ENCODE assay signal across 24 cellular contexts in genomic region chr7:8620169-8620568, GRCh38.
A peak's percentile ranks its signal among the peaks of the same experiment; 100 is the strongest.
DNase-seq lines count a peak whose midpoint lies in the region; ATAC-seq, FAIRE-seq and TF ChIP-seq lines count a peak whose summit lies in the region.
"Had no signal": no experiment of that assay in that cellular context is flagged by ENCODE, and none has a peak within 500 bp of the region (broad histone marks: within the 10 kb centered on the region; RNA-seq: fewer than 3 reads in every experiment).

No MANE protein-coding gene starts in this region.

- H2AK5ac ChIP-seq in H1 (ENCODE audit: low read depth, low read length): no peak overlapping the region; the same call in 1 of the 2 replicates

- peak overlapping the region; percentile 86 for H2BK120ac ChIP-seq in H1 (replicated peaks; ENCODE audit: low read depth, low read length)

- H3K4me2 ChIP-seq in H1 (ENCODE audit: insufficient read depth in 1 of 2, low read depth in 2 of 2, low read length in 2 of 2): no peak overlapping the region
- H3K4me2 ChIP-seq: BLaER1 had no signal

- no peak overlapping the region for H4K91ac ChIP-seq in H1 (replicated peaks; ENCODE audit: insufficient read length, low read length)

- no peak overlapping the region for H3K56ac ChIP-seq in H1 (replicated peaks; ENCODE audit: insufficient read length, low read depth, low read length)

- no peak for FAIRE-seq in H1 (lab: Jason Lieb, UNC)
- FAIRE-seq: A204.1, G401.6, GM12878, GM18507 had no signal

- DNase-seq in cardiac muscle cell (ENCODE audit: low read depth in 1 of 2, low spot score in 1 of 2): no peak
- DNase-seq in cardiac septum (ENCODE audit: low spot score): no peak
- peak; percentile 43 for DNase-seq in NCI-H2227 treated with DMSO at 0.1 percent for 48 hours (lab: John Stamatoyannopoulos, UW)
- no peak for DNase-seq in H1 (ENCODE audit: low read depth in 1 of 2, low spot score in 2 of 2)
- DNase-seq in GM03348 (ENCODE audit: low spot score): no peak
- DNase-seq in NCI-H2081 treated with DMSO at 0.1 percent for 48 hours (lab: John Stamatoyannopoulos, UW): no peak
- DNase-seq in spleen: no peak
- DNase-seq: Caco-2; CD4-positive, CD25-positive, alpha-beta regulatory T cell; CD8-positive, alpha-beta T cell; DMS153; DND-41; GOT3; H7 had no signal

- TF ChIP-seq POLR2A in H1 (IDR thresholded peaks at IDR 0.05; ENCODE audit: control extremely low read depth in 1 of 2, low read depth in 2 of 2, low read length in 2 of 2) (no peak), spleen (IDR thresholded peaks at IDR 0.05) (no peak)

- POLR2A ChIA-PET in H1 (lab: Charles Lee; ENCODE audit: partially characterized antibody): no interaction called here

- H3K9me3 ChIP-seq in cardiac muscle cell (ENCODE audit: low read depth): no peaks in the 10 kb centered on the region
- no peaks in the 10 kb centered on the region for H3K9me3 ChIP-seq in H1 (ENCODE audit: insufficient read depth in 2 of 2, low read depth in 1 of 2, low read length in 1 of 2)
- H3K9me3 ChIP-seq in spleen: no peaks in the 10 kb centered on the region
- H3K9me3 ChIP-seq: BLaER1, Caco-2 had no signal

- no peak overlapping the region for H4K5ac ChIP-seq in H1 (ENCODE audit: insufficient read length, low read depth, low read length)

- H3K4ac ChIP-seq in H1 (replicated peaks; ENCODE audit: insufficient read length, low read depth, low read length): no peak overlapping the region

- H3K4me1 Mint-ChIP-seq in stimulated activated memory B cell treated with anti-CD40 and anti-IgM and Interleukin-4, amounts not matched to agents 10 μg/mL and 1 μg/mL and 100 μg/mL, for 72 hours: no peaks in the 10 kb centered on the region
- H3K4me1 Mint-ChIP-seq: B cell; CD4-positive, CD25-positive, alpha-beta regulatory T cell had no signal

- no peak overlapping the region for H2BK15ac ChIP-seq in H1 (ENCODE audit: low read length)

- H3K18ac ChIP-seq in H1 (ENCODE audit: extremely low read depth, low read length): no peak overlapping the region; the same call in 1 of the 2 replicates

- H3K27ac Mint-ChIP-seq in stimulated activated memory B cell treated with anti-CD40 and anti-IgM and Interleukin-4, amounts not matched to agents 10 μg/mL and 1 μg/mL and 100 μg/mL, for 72 hours: no peak overlapping the region
- H3K27ac Mint-ChIP-seq: B cell; CD4-positive, CD25-positive, alpha-beta regulatory T cell; CD8-positive, alpha-beta T cell had no signal

- H3K27me3 ChIP-seq in cardiac muscle cell (no peaks in the 10 kb centered on the region), H1 (replicated peaks in 1 of 4; ENCODE audit: control insufficient read depth in 3 of 4, extremely low read depth in 1 of 4, insufficient read depth in 3 of 4, low read length in 3 of 4) (no peaks in the 10 kb centered on the region), spleen (replicated peaks in 1 of 7) (no peaks in the 10 kb centered on the region)
- H3K27me3 ChIP-seq: BLaER1 had no signal

- no peaks in the 10 kb centered on the region for H3K36me3 ChIP-seq in cardiac muscle cell
- H3K36me3 ChIP-seq in H1 (ENCODE audit: control insufficient read depth in 2 of 4, insufficient read depth in 4 of 4, low read length in 3 of 4): no peaks in the 10 kb centered on the region
- H3K36me3 ChIP-seq in spleen: no peaks in the 10 kb centered on the region
- H3K36me3 ChIP-seq: BLaER1 had no signal

- peak; percentile 20 for ATAC-seq in stimulated activated memory B cell treated with anti-CD40 and anti-IgM and Interleukin-4, amounts not matched to agents 10 μg/mL and 1 μg/mL and 100 μg/mL, for 72 hours
- ATAC-seq: CD8-positive, alpha-beta T cell; GM12878; HCT116 had no signal

- H3K9ac ChIP-seq in H1 (replicated peaks in 1 of 4; ENCODE audit: extremely low read depth in 1 of 4, low read depth in 3 of 4, low read length in 3 of 4): no peak overlapping the region
- H3K9ac ChIP-seq: BLaER1 had no signal

- H3K9me3 Mint-ChIP-seq in stimulated activated memory B cell treated with anti-CD40 and anti-IgM and Interleukin-4, amounts not matched to agents 10 μg/mL and 1 μg/mL and 100 μg/mL, for 72 hours: peaks cover 3% of the 10 kb centered on the region

- no peak overlapping the region for H2BK20ac ChIP-seq in H1 (ENCODE audit: low read length)

- no peaks in the 10 kb centered on the region for H3K36me3 Mint-ChIP-seq in stimulated activated memory B cell treated with anti-CD40 and anti-IgM and Interleukin-4, amounts not matched to agents 10 μg/mL and 1 μg/mL and 100 μg/mL, for 72 hours
- H3K36me3 Mint-ChIP-seq: CD4-positive, CD25-positive, alpha-beta regulatory T cell; CD8-positive, alpha-beta T cell had no signal

- H2BK12ac ChIP-seq in H1 (ENCODE audit: low read depth, low read length): peak overlapping the region; percentile 93; the same call in 1 of the 2 replicates

- peak overlapping the region; percentile 70 for H2AFZ ChIP-seq in H1 (ENCODE audit: low read length)

- TF ChIP-seq CTCF in cardiac muscle cell (IDR thresholded peaks at IDR 0.05; ENCODE audit: low read depth, low read length) (no peak), H1 (IDR thresholded peaks at IDR 0.05; ENCODE audit: control extremely low read depth in 1 of 3, insufficient read depth in 1 of 3, low read depth in 1 of 3, low read length in 3 of 3) (no peak), spleen (IDR thresholded peaks at IDR 0.05 in 8 of 11, conservative IDR thresholded peaks at IDR 0.05 in 3 of 11) (no peak)

- H3K4me1 ChIP-seq in cardiac muscle cell (ENCODE audit: low read depth): peaks cover 26% of the 10 kb centered on the region
- peaks cover 5 to 10% (median 8%) of the 10 kb centered on the region in 4 experiments; a peak in 5 of 7 replicates for H3K4me1 ChIP-seq in H1 (replicated peaks in 1 of 4; ENCODE audit: control insufficient read depth in 3 of 4, insufficient read depth in 4 of 4, low read length in 3 of 4)
- no peaks in the 10 kb centered on the region for H3K4me1 ChIP-seq in spleen
- H3K4me1 ChIP-seq: BLaER1 had no signal

- H3K79me1 ChIP-seq in H1 (ENCODE audit: low read depth, low read length): no peaks in the 10 kb centered on the region

- no peak for TF ChIP-seq RAD21 in H1 (IDR thresholded peaks at IDR 0.05 in 1 of 2, conservative IDR thresholded peaks at IDR 0.05 in 1 of 2; ENCODE audit: low read depth in 2 of 2, low read length in 2 of 2)

- H3K27me3 Mint-ChIP-seq in stimulated activated memory B cell treated with anti-CD40 and anti-IgM and Interleukin-4, amounts not matched to agents 10 μg/mL and 1 μg/mL and 100 μg/mL, for 72 hours: no peaks in the 10 kb centered on the region
- H3K27me3 Mint-ChIP-seq: B cell; CD4-positive, CD25-positive, alpha-beta regulatory T cell had no signal

- no peaks in the 10 kb centered on the region for H4K20me1 ChIP-seq in H1 (replicated peaks in 1 of 2; ENCODE audit: control insufficient read depth in 1 of 2, insufficient read depth in 2 of 2, low read length in 2 of 2)
- H4K20me1 ChIP-seq: BLaER1 had no signal

- WGBS in H1 (ENCODE audit: extremely low coverage in 1 of 2, insufficient coverage in 1 of 2, insufficient read length in 1 of 2, insufficient replicate concordance in 2 of 2, low coverage in 1 of 2, low lambda C conversion rate in 2 of 2, missing lambda C conversion rate in 1 of 2), 2 experiments: 70% methylated on average over 1 of the region's 1 CpG; no CpG with 5 or more reads in 1 of the 2 experiments
- WGBS in spleen, 5 donors: 33 to 67% (median 45%) methylated on average over 1 of the region's 1 CpG

- H3K23ac ChIP-seq in H1 (ENCODE audit: insufficient read length): no peak overlapping the region

- H4K8ac ChIP-seq in H1 (ENCODE audit: extremely low read depth, insufficient read depth, low read length): no peak overlapping the region

- no peak overlapping the region for H3K4me3 Mint-ChIP-seq in stimulated activated memory B cell treated with anti-CD40 and anti-IgM and Interleukin-4, amounts not matched to agents 10 μg/mL and 1 μg/mL and 100 μg/mL, for 72 hours
- H3K4me3 Mint-ChIP-seq: B cell; CD4-positive, CD25-positive, alpha-beta regulatory T cell; CD8-positive, alpha-beta T cell had no signal

- no peaks in the 10 kb centered on the region for H3K79me2 ChIP-seq in H1 (ENCODE audit: control insufficient read depth in 1 of 2, insufficient read depth in 2 of 2, low read length in 2 of 2)

- no peak overlapping the region for H3K14ac ChIP-seq in H1 (ENCODE audit: insufficient read length)

- H3K27ac ChIP-seq in cardiac muscle cell (peak overlapping the region; percentile 90), H1 (ENCODE audit: low read depth, low read length) (no peak overlapping the region), spleen (no peak overlapping the region)
- H3K27ac ChIP-seq: 22Rv1, BLaER1, C4-2B had no signal

- TF ChIP-seq EP300 in H1 (IDR thresholded peaks at IDR 0.05; ENCODE audit: borderline replicate concordance in 1 of 2, low read depth in 2 of 2, low read length in 2 of 2): no peak

- H3K4me3 ChIP-seq in cardiac muscle cell: no peak overlapping the region
- H3K4me3 ChIP-seq in H1 (ENCODE audit: extremely low read depth in 1 of 4, insufficient read depth in 2 of 4, low read depth in 3 of 4, low read length in 4 of 4): no peak overlapping the region
- no peak overlapping the region for H3K4me3 ChIP-seq in spleen
- H3K4me3 ChIP-seq: BLaER1, GM12878 had no signal

- intact Hi-C loops in cardiac septum (cut with DNase I): no loop called here
- intact Hi-C loops in spleen (cut with DNase I; ENCODE audit: low total_unique reads): no loop called here

- CTCF ChIA-PET in H1 (lab: Charles Lee; ENCODE audit: partially characterized antibody): interaction anchor here (1.3 to 1.6 kb wide), 2 partner anchors 21 to 72 kb away, joined by 4 read pairs; no protein-coding TSS in a partner anchor

- H3K23me2 ChIP-seq in H1 (ENCODE audit: low read depth, low read length): no peaks in the 10 kb centered on the region

- H2BK5ac ChIP-seq in H1 (ENCODE audit: low read depth, low read length): no peak overlapping the region

TF ChIP-seq in H1, 55 proteins besides CTCF, POLR2A, EP300 and RAD21:
- TF ChIP-seq GABPA (IDR thresholded peaks at IDR 0.05; ENCODE audit: borderline replicate concordance, insufficient read depth, low read length) (no peak), POU5F1 (IDR thresholded peaks at IDR 0.05; ENCODE audit: low read depth, low read length) (no peak)
